18 cellular contexts compared by ENCODE assay signal in the genomic region with DNA sequence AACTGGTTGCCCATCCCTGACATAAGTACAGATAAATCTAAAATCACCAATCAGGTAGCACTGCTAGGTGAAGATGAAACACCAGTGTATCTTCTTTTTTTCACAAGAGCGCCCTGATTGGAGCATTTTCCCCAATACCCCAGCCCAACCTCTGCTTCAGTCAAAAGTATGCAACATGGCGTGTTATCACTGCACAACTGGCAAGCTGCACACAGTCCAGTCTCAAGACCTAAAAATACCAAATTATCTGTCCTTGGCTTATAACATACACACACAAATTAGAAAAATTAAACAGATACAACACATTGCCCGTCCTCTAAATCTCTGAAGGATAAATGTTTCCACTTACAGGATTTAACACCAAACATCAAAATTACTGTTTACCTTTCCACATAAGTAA. TPM values are rescaled to one million over a fixed set of nuclear protein-coding genes. Genes with fewer than 3 reads are reported as not detected.
"Had no signal": no experiment of that assay in that cellular context is flagged by ENCODE, and none has a peak within 500 bp of the region (broad histone marks: within the 10 kb centered on the region; RNA-seq: fewer than 3 reads in every experiment).

No MANE protein-coding gene starts in this region.

- H3K27me3 ChIP-seq: sigmoid colon, stomach, uterus had no signal

- H3K27ac ChIP-seq: psoas muscle, stomach, uterus had no signal

- H3K4me1 Mint-ChIP-seq: activated naive CD4-positive, alpha-beta T cell treated with anti-CD3 and anti-CD28 coated beads, Interleukin-2, amount 10 ng/mL, durations not matched to agents 7 days and 5 days had no signal

- H3K27me3 Mint-ChIP-seq: activated CD4-positive, alpha-beta memory T cell treated with anti-CD3 and anti-CD28 coated beads for 36 hours; activated naive CD4-positive, alpha-beta T cell treated with anti-CD3 and anti-CD28 coated beads, Interleukin-2, amount 10 ng/mL, durations not matched to agents 7 days and 5 days; brain had no signal

- H3K4me1 ChIP-seq: psoas muscle had no signal

- H3K4me3 Mint-ChIP-seq: activated CD4-positive, alpha-beta memory T cell treated with anti-CD3 and anti-CD28 coated beads for 36 hours; activated naive CD4-positive, alpha-beta T cell treated with anti-CD3 and anti-CD28 coated beads, Interleukin-2, amount 10 ng/mL, durations not matched to agents 7 days and 5 days; brain; endodermal cell; nephron had no signal

- H3K36me3 ChIP-seq: uterus had no signal

- H3K4me3 ChIP-seq: mucosa of descending colon, psoas muscle, sigmoid colon, stomach, uterus had no signal

- H3K9me3 Mint-ChIP-seq: activated CD4-positive, alpha-beta memory T cell treated with anti-CD3 and anti-CD28 coated beads for 36 hours; activated naive CD4-positive, alpha-beta T cell treated with anti-CD3 and anti-CD28 coated beads, Interleukin-2, amount 10 ng/mL, durations not matched to agents 7 days and 5 days; brain; nephron had no signal

- H3K27ac Mint-ChIP-seq: activated CD4-positive, alpha-beta memory T cell treated with anti-CD3 and anti-CD28 coated beads for 36 hours; activated naive CD4-positive, alpha-beta T cell treated with anti-CD3 and anti-CD28 coated beads, Interleukin-2, amount 10 ng/mL, durations not matched to agents 7 days and 5 days; brain; endodermal cell; nephron had no signal

- DNase-seq: activated CD4-positive, alpha-beta memory T cell treated with anti-CD3 and anti-CD28 coated beads for 36 hours; activated CD4-positive, CD25-positive, alpha-beta regulatory T cell treated with anti-CD3 and anti-CD28 coated beads, Interleukin-2, amount 50 U/mL, for 72 hours; activated naive CD4-positive, alpha-beta T cell treated with anti-CD3 and anti-CD28 coated beads, Interleukin-2, amount 10 ng/mL, durations not matched to agents 7 days and 5 days; amniotic stem cell; cerebellar nuclear complex; erythroblast; left colon; mucosa of descending colon; psoas muscle; sigmoid colon; stimulated activated CD4-positive, alpha-beta T cell treated with anti-CD3 and anti-CD28 coated beads, Interleukin-12 subunit alpha, Interleukin-12 subunit beta, amount 100 ng/mL, for 4 hours; stomach; T-helper 2 cell; uterus had no signal

RNA-seq across cellular contexts. Expression of a gene that starts 56.0 kb away (rescaled TPM):
- total RNA-seq: dermis microvascular lymphatic vessel endothelial cell had no signal
